24 cellular contexts compared by ENCODE assay signal in the genomic region with DNA sequence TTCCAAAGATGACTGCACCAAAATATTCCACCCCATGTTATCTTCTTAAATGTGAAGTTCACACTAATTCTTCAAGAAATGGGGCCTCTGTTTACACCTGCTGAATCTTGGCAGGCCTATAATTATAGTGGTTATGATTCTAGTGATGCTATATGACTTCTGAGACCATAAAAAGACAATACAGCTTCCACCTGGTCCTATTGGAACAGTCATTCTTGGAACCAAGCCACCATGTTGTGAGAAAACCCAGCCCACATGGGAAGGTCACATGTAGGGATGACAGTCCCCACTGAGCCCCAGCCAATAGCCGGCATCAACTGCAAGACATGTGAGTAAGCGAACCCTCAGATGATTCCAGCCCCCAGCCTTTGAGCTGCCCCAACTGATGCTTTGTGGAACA.
"Had no signal": no experiment of that assay in that cellular context is flagged by ENCODE, and none has a peak within 500 bp of the region (broad histone marks: within the 10 kb centered on the region; RNA-seq: fewer than 3 reads in every experiment).

No MANE protein-coding gene starts in this region.

- DNase-seq: natural killer cell; occipital lobe; ovary; posterior cingulate gyrus; psoas muscle; right cardiac atrium; right lobe of liver; sigmoid colon; small intestine; stimulated activated CD4-positive, alpha-beta T cell treated with anti-CD3 and anti-CD28 coated beads, Interleukin-15, amount 100 ng/mL, for 24 hours; stimulated activated CD4-positive, alpha-beta T cell treated with anti-CD3 and anti-CD28 coated beads, Interleukin-2, amount 100 ng/mL, for 24 hours; stimulated activated CD4-positive, alpha-beta T cell treated with anti-CD3 and anti-CD28 coated beads, Interleukin-2, amount 100 ng/mL, for 48 hours; stimulated activated CD4-positive, alpha-beta T cell treated with anti-CD3 and anti-CD28 coated beads, Interleukin-4, amount 100 ng/mL, for 4 hours; stimulated activated CD8-positive, alpha-beta memory T cell treated with anti-CD3 and anti-CD28 coated beads, Interleukin-4, amount 100 ng/mL, for 48 hours; stimulated activated naive CD4-positive, alpha-beta T cell; stimulated activated naive CD8-positive, alpha-beta T cell treated with anti-CD3 and anti-CD28 coated beads, Interleukin-15, amount 100 ng/mL, for 72 hours; stimulated activated naive CD8-positive, alpha-beta T cell treated with anti-CD3 and anti-CD28 coated beads, Interleukin-15, Interleukin-2, amounts not matched to agents 100 U/mL and 50 U/mL, for 24 hours; substantia nigra; testis; tibial artery; transverse colon; upper lobe of right lung; uterus had no signal

- ATAC-seq: natural killer cell; psoas muscle; right cardiac atrium; right lobe of liver; stimulated activated memory B cell treated with anti-CD40 and anti-IgM and Interleukin-4, amounts not matched to agents 10 μg/mL and 1 μg/mL and 100 μg/mL, for 72 hours; stimulated activated naive CD8-positive, alpha-beta T cell treated with anti-CD3 and anti-CD28 coated beads, Interleukin-15, amount 100 ng/mL, for 72 hours; stimulated activated naive CD8-positive, alpha-beta T cell treated with anti-CD3 and anti-CD28 coated beads, Interleukin-15, Interleukin-2, amounts not matched to agents 100 U/mL and 50 U/mL, for 24 hours; upper lobe of right lung had no signal
